In genomic region chr7:71539615-71540014, GRCh38 we compare ENCODE assay signal across 29 cellular contexts.
"Had no signal": no experiment of that assay in that cellular context is flagged by ENCODE, and none has a peak within 500 bp of the region (broad histone marks: within the 10 kb centered on the region; RNA-seq: fewer than 3 reads in every experiment).

No MANE protein-coding gene starts in this region.

- H3K9me3 Mint-ChIP-seq: type B pancreatic cell had no signal

- H3K36me3 Mint-ChIP-seq: stimulated activated effector memory CD8-positive, alpha-beta T cell treated with anti-CD3 and anti-CD28 coated beads, Interleukin-12 subunit alpha, Interleukin-12 subunit beta, amount 100 ng/mL, for 72 hours; stimulated activated memory B cell treated with anti-CD40 and anti-IgM and Interleukin-4, amounts not matched to agents 10 μg/mL and 1 μg/mL and 100 μg/mL, for 72 hours; stimulated activated naive B cell treated with anti-CD40 and anti-IgM and Interleukin-4, amounts not matched to agents 10 μg/mL and 1 μg/mL and 100 μg/mL, for 72 hours; type B pancreatic cell had no signal

- DNase-seq: stimulated activated CD4-positive, alpha-beta T cell treated with anti-CD3 and anti-CD28 coated beads, Interleukin-2, amount 100 ng/mL, for 48 hours; stimulated activated CD4-positive, alpha-beta T cell treated with anti-CD3 and anti-CD28 coated beads, Interleukin-4, amount 100 ng/mL, for 1 hour; stimulated activated CD4-positive, alpha-beta T cell treated with anti-CD3 and anti-CD28 coated beads, Interleukin-4, amount 100 ng/mL, for 24 hours; stimulated activated CD4-positive, alpha-beta T cell treated with anti-CD3 and anti-CD28 coated beads, Interleukin-4, amount 100 ng/mL, for 4 hours; stimulated activated CD8-positive, alpha-beta memory T cell treated with anti-CD3 and anti-CD28 coated beads, Interleukin-4, amount 100 ng/mL, for 48 hours; stimulated activated naive B cell treated with anti-CD40 and anti-IgM and Interleukin-4, amounts not matched to agents 10 μg/mL and 1 μg/mL and 100 μg/mL, for 72 hours; stimulated activated naive CD4-positive, alpha-beta T cell; stimulated activated naive CD4-positive, alpha-beta T cell treated with Interleukin-2 at 50 U/mL for 16 hours; stimulated activated naive CD8-positive, alpha-beta T cell treated with anti-CD3 and anti-CD28 coated beads, Interleukin-15, amount 100 ng/mL, for 72 hours; stimulated activated naive CD8-positive, alpha-beta T cell treated with anti-CD3 and anti-CD28 coated beads, Interleukin-15, Interleukin-2, amounts not matched to agents 100 U/mL and 50 U/mL, for 24 hours; stomach; substantia nigra; testis; thyroid gland; tibial artery; transverse colon; trophoblast cell; upper lobe of left lung; upper lobe of right lung; uterus had no signal

- H3K27me3 Mint-ChIP-seq: stimulated activated memory B cell treated with anti-CD40 and anti-IgM and Interleukin-4, amounts not matched to agents 10 μg/mL and 1 μg/mL and 100 μg/mL, for 72 hours; stimulated activated naive B cell treated with anti-CD40 and anti-IgM and Interleukin-4, amounts not matched to agents 10 μg/mL and 1 μg/mL and 100 μg/mL, for 72 hours; stimulated activated naive CD8-positive, alpha-beta T cell treated with anti-CD3 and anti-CD28 coated beads, Interleukin-15, amount 100 ng/mL, for 72 hours; stimulated activated naive CD8-positive, alpha-beta T cell treated with anti-CD3 and anti-CD28 coated beads, Interleukin-15, Interleukin-2, amounts not matched to agents 100 ng/mL and 50 ng/mL, for 24 hours had no signal

- ATAC-seq: stimulated activated effector memory CD8-positive, alpha-beta T cell treated with anti-CD3 and anti-CD28 coated beads, Interleukin-12 subunit alpha, Interleukin-12 subunit beta, amount 100 ng/mL, for 72 hours; stimulated activated memory B cell treated with anti-CD40 and anti-IgM and Interleukin-4, amounts not matched to agents 10 μg/mL and 1 μg/mL and 100 μg/mL, for 72 hours; stimulated activated naive B cell treated with anti-CD40 and anti-IgM and Interleukin-4, amounts not matched to agents 10 μg/mL and 1 μg/mL and 100 μg/mL, for 72 hours; stimulated activated naive CD8-positive, alpha-beta T cell treated with anti-CD3 and anti-CD28 coated beads, Interleukin-15, amount 100 ng/mL, for 72 hours; stimulated activated naive CD8-positive, alpha-beta T cell treated with anti-CD3 and anti-CD28 coated beads, Interleukin-15, Interleukin-2, amounts not matched to agents 100 U/mL and 50 U/mL, for 24 hours; upper lobe of right lung had no signal

- H3K36me3 ChIP-seq: stomach, suprapubic skin, thoracic aorta, thyroid gland, tibial artery, tibial nerve, transverse colon, upper lobe of left lung, upper lobe of right lung, uterus, vagina had no signal

- H3K9me3 ChIP-seq: stomach, testis, thoracic aorta, thyroid gland, tibial artery, tibial nerve, transverse colon, upper lobe of left lung, upper lobe of right lung, uterus, vagina had no signal

- H3K27me3 ChIP-seq: stomach, suprapubic skin, testis, thyroid gland, tibial artery, tibial nerve, transverse colon, upper lobe of left lung, upper lobe of right lung, uterus, vagina had no signal

- FAIRE-seq: urothelium cell line had no signal

- H3K27ac Mint-ChIP-seq: stimulated activated effector memory CD8-positive, alpha-beta T cell treated with anti-CD3 and anti-CD28 coated beads, Interleukin-12 subunit alpha, Interleukin-12 subunit beta, amount 100 ng/mL, for 72 hours; stimulated activated memory B cell treated with anti-CD40 and anti-IgM and Interleukin-4, amounts not matched to agents 10 μg/mL and 1 μg/mL and 100 μg/mL, for 72 hours; stimulated activated naive B cell treated with anti-CD40 and anti-IgM and Interleukin-4, amounts not matched to agents 10 μg/mL and 1 μg/mL and 100 μg/mL, for 72 hours; stimulated activated naive CD8-positive, alpha-beta T cell treated with anti-CD3 and anti-CD28 coated beads, Interleukin-15, amount 100 ng/mL, for 72 hours; stimulated activated naive CD8-positive, alpha-beta T cell treated with anti-CD3 and anti-CD28 coated beads, Interleukin-15, Interleukin-2, amounts not matched to agents 100 ng/mL and 50 ng/mL, for 24 hours; type B pancreatic cell had no signal

- H3K4me3 ChIP-seq: stomach, suprapubic skin, testis, thoracic aorta, thyroid gland, tibial artery, tibial nerve, transverse colon, upper lobe of left lung, upper lobe of right lung, uterus, vagina had no signal

- H3K4me1 Mint-ChIP-seq: stimulated activated effector memory CD8-positive, alpha-beta T cell treated with anti-CD3 and anti-CD28 coated beads, Interleukin-12 subunit alpha, Interleukin-12 subunit beta, amount 100 ng/mL, for 72 hours; stimulated activated memory B cell treated with anti-CD40 and anti-IgM and Interleukin-4, amounts not matched to agents 10 μg/mL and 1 μg/mL and 100 μg/mL, for 72 hours; stimulated activated naive B cell treated with anti-CD40 and anti-IgM and Interleukin-4, amounts not matched to agents 10 μg/mL and 1 μg/mL and 100 μg/mL, for 72 hours; stimulated activated naive CD8-positive, alpha-beta T cell treated with anti-CD3 and anti-CD28 coated beads, Interleukin-15, amount 100 ng/mL, for 72 hours had no signal

- H3K27ac ChIP-seq: stomach, suprapubic skin, testis, thoracic aorta, thyroid gland, tibial artery, transverse colon, upper lobe of left lung, upper lobe of right lung, uterus, vagina had no signal

- H3K4me3 Mint-ChIP-seq: stimulated activated effector memory CD8-positive, alpha-beta T cell treated with anti-CD3 and anti-CD28 coated beads, Interleukin-12 subunit alpha, Interleukin-12 subunit beta, amount 100 ng/mL, for 72 hours; stimulated activated memory B cell treated with anti-CD40 and anti-IgM and Interleukin-4, amounts not matched to agents 10 μg/mL and 1 μg/mL and 100 μg/mL, for 72 hours; stimulated activated naive B cell treated with anti-CD40 and anti-IgM and Interleukin-4, amounts not matched to agents 10 μg/mL and 1 μg/mL and 100 μg/mL, for 72 hours; stimulated activated naive CD8-positive, alpha-beta T cell treated with anti-CD3 and anti-CD28 coated beads, Interleukin-15, amount 100 ng/mL, for 72 hours; stimulated activated naive CD8-positive, alpha-beta T cell treated with anti-CD3 and anti-CD28 coated beads, Interleukin-15, Interleukin-2, amounts not matched to agents 100 ng/mL and 50 ng/mL, for 24 hours; type B pancreatic cell had no signal

- H3K4me1 ChIP-seq: suprapubic skin, thyroid gland, transverse colon, upper lobe of left lung, upper lobe of right lung, uterus, vagina had no signal
